Comparison of ENCODE assay signal across 1 cellular context in the genomic region with DNA sequence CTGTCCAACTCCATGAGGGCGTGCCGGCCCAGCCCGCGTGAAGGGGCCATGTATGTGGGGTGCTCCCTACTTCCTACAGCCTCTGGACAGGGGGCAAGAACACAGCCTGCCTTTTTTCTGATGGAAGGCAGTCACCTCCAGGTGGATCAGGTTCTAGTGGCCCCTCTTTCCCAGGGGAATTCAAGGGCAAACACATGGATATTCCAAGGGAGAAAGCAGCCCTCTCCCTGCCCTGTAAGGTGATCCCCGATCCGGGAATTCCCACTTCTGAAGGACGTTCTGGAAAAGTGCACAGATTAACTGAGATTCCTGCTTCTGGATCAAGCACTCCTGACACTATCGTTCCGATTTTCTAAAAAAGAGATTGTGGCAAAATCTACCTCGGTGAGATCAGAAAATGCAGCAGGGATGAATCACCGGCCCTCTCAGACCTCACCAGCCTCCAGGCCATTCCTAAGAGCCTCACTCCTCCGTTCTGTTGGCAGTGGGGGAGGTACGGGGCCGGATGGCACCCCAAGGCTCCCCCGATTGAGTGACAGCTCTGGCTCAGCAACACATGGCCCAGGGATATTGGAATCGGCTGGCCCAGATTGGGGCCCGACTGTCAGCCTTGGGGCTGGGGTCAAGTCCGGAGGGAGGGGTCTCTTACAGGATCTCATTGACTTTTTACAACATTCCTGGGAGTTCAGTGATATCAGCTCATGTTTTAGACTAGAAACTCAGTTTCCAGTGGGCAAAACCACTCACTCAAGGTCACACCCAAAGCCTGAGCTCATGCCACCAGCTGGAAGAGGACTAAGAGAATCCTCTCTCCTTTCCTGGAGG.
TF ChIP-seq lines count a peak whose summit lies in the region.

No MANE protein-coding gene starts in this region.

TF ChIP-seq in HepG2, 621 proteins besides CTCF, POLR2A, EP300 and RAD21 (continued from another document and continues in another):
- TF ChIP-seq, protein P1, sequence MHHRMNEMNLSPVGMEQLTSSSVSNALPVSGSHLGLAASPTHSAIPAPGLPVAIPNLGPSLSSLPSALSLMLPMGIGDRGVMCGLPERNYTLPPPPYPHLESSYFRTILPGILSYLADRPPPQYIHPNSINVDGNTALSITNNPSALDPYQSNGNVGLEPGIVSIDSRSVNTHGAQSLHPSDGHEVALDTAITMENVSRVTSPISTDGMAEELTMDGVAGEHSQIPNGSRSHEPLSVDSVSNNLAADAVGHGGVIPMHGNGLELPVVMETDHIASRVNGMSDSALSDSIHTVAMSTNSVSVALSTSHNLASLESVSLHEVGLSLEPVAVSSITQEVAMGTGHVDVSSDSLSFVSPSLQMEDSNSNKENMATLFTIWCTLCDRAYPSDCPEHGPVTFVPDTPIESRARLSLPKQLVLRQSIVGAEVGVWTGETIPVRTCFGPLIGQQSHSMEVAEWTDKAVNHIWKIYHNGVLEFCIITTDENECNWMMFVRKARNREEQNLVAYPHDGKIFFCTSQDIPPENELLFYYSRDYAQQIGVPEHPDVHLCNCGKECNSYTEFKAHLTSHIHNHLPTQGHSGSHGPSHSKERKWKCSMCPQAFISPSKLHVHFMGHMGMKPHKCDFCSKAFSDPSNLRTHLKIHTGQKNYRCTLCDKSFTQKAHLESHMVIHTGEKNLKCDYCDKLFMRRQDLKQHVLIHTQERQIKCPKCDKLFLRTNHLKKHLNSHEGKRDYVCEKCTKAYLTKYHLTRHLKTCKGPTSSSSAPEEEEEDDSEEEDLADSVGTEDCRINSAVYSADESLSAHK (CRISPR knock-in tag; IDR thresholded peaks at IDR 0.05; ENCODE audit: borderline replicate concordance): no peak
- TF ChIP-seq ATAD3A (CRISPR knock-in tag; IDR thresholded peaks at IDR 0.05): no peak
- no peak for TF ChIP-seq STAG1 (CRISPR knock-in tag; IDR thresholded peaks at IDR 0.05)
- TF ChIP-seq ADNP (CRISPR knock-in tag; IDR thresholded peaks at IDR 0.05): no peak
- TF ChIP-seq FIP1L1 (IDR thresholded peaks at IDR 0.05; ENCODE audit: borderline replicate concordance, insufficient read depth, low read depth, low read length): no peak
- TF ChIP-seq WIZ (CRISPR knock-in tag; IDR thresholded peaks at IDR 0.05): no peak
- TF ChIP-seq, protein P2, sequence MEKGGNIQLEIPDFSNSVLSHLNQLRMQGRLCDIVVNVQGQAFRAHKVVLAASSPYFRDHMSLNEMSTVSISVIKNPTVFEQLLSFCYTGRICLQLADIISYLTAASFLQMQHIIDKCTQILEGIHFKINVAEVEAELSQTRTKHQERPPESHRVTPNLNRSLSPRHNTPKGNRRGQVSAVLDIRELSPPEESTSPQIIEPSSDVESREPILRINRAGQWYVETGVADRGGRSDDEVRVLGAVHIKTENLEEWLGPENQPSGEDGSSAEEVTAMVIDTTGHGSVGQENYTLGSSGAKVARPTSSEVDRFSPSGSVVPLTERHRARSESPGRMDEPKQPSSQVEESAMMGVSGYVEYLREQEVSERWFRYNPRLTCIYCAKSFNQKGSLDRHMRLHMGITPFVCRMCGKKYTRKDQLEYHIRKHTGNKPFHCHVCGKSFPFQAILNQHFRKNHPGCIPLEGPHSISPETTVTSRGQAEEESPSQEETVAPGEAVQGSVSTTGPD (CRISPR knock-in tag; IDR thresholded peaks at IDR 0.05): no peak
- no peak for TF ChIP-seq ZIK1 (CRISPR knock-in tag; IDR thresholded peaks at IDR 0.05; ENCODE audit: borderline replicate concordance, low read depth)
- TF ChIP-seq, protein P3, sequence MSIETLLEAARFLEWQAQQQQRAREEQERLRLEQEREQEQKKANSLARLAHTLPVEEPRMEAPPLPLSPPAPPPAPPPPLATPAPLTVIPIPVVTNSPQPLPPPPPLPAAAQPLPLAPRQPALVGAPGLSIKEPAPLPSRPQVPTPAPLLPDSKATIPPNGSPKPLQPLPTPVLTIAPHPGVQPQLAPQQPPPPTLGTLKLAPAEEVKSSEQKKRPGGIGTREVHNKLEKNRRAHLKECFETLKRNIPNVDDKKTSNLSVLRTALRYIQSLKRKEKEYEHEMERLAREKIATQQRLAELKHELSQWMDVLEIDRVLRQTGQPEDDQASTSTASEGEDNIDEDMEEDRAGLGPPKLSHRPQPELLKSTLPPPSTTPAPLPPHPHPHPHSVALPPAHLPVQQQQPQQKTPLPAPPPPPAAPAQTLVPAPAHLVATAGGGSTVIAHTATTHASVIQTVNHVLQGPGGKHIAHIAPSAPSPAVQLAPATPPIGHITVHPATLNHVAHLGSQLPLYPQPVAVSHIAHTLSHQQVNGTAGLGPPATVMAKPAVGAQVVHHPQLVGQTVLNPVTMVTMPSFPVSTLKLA (IDR thresholded peaks at IDR 0.05): no peak
- no peak for TF ChIP-seq FOXO1 (CRISPR knock-in tag; IDR thresholded peaks at IDR 0.05)
- TF ChIP-seq KLF11 (CRISPR knock-in tag; IDR thresholded peaks at IDR 0.05): 0 out of 2 replicates have a peak, but pooled peaks have one; percentile 53
- no peak for TF ChIP-seq ZNF777 (CRISPR knock-in tag; IDR thresholded peaks at IDR 0.05)
- TF ChIP-seq, protein P4, sequence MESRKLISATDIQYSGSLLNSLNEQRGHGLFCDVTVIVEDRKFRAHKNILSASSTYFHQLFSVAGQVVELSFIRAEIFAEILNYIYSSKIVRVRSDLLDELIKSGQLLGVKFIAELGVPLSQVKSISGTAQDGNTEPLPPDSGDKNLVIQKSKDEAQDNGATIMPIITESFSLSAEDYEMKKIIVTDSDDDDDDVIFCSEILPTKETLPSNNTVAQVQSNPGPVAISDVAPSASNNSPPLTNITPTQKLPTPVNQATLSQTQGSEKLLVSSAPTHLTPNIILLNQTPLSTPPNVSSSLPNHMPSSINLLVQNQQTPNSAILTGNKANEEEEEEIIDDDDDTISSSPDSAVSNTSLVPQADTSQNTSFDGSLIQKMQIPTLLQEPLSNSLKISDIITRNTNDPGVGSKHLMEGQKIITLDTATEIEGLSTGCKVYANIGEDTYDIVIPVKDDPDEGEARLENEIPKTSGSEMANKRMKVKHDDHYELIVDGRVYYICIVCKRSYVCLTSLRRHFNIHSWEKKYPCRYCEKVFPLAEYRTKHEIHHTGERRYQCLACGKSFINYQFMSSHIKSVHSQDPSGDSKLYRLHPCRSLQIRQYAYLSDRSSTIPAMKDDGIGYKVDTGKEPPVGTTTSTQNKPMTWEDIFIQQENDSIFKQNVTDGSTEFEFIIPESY (CRISPR knock-in tag; IDR thresholded peaks at IDR 0.05): no peak
- TF ChIP-seq ELF3 (CRISPR knock-in tag; IDR thresholded peaks at IDR 0.05): 0 out of 2 replicates have a peak, but pooled peaks have one; percentile 10
- TF ChIP-seq MIER2 (CRISPR knock-in tag; IDR thresholded peaks at IDR 0.05): no peak
- TF ChIP-seq HOXA9 (CRISPR knock-in tag; IDR thresholded peaks at IDR 0.05; ENCODE audit: borderline replicate concordance): no peak
- no peak for TF ChIP-seq IRF2 (CRISPR knock-in tag; IDR thresholded peaks at IDR 0.05)
- no peak for TF ChIP-seq SOX6 (IDR thresholded peaks at IDR 0.05)
- TF ChIP-seq SOX6 (CRISPR knock-in tag; IDR thresholded peaks at IDR 0.05): no peak
- no peak for TF ChIP-seq DNMT3B (CRISPR knock-in tag; conservative IDR thresholded peaks at IDR 0.05)
- TF ChIP-seq ZNF883 (CRISPR knock-in tag; IDR thresholded peaks at IDR 0.05; ENCODE audit: not compliant biosample characterization): no peak
- TF ChIP-seq, protein P5, sequence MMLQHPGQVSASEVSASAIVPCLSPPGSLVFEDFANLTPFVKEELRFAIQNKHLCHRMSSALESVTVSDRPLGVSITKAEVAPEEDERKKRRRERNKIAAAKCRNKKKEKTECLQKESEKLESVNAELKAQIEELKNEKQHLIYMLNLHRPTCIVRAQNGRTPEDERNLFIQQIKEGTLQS (CRISPR knock-in tag; IDR thresholded peaks at IDR 0.05): no peak
- 0 out of 2 replicates have a peak, but pooled peaks have one; percentile 18 for TF ChIP-seq BHLHE40 (IDR thresholded peaks at IDR 0.05; ENCODE audit: low read length)
- TF ChIP-seq ZBTB1 (CRISPR knock-in tag; IDR thresholded peaks at IDR 0.05; ENCODE audit: borderline replicate concordance): no peak
- no peak for TF ChIP-seq CCDC6 (CRISPR knock-in tag; IDR thresholded peaks at IDR 0.05)
- TF ChIP-seq, protein P6, sequence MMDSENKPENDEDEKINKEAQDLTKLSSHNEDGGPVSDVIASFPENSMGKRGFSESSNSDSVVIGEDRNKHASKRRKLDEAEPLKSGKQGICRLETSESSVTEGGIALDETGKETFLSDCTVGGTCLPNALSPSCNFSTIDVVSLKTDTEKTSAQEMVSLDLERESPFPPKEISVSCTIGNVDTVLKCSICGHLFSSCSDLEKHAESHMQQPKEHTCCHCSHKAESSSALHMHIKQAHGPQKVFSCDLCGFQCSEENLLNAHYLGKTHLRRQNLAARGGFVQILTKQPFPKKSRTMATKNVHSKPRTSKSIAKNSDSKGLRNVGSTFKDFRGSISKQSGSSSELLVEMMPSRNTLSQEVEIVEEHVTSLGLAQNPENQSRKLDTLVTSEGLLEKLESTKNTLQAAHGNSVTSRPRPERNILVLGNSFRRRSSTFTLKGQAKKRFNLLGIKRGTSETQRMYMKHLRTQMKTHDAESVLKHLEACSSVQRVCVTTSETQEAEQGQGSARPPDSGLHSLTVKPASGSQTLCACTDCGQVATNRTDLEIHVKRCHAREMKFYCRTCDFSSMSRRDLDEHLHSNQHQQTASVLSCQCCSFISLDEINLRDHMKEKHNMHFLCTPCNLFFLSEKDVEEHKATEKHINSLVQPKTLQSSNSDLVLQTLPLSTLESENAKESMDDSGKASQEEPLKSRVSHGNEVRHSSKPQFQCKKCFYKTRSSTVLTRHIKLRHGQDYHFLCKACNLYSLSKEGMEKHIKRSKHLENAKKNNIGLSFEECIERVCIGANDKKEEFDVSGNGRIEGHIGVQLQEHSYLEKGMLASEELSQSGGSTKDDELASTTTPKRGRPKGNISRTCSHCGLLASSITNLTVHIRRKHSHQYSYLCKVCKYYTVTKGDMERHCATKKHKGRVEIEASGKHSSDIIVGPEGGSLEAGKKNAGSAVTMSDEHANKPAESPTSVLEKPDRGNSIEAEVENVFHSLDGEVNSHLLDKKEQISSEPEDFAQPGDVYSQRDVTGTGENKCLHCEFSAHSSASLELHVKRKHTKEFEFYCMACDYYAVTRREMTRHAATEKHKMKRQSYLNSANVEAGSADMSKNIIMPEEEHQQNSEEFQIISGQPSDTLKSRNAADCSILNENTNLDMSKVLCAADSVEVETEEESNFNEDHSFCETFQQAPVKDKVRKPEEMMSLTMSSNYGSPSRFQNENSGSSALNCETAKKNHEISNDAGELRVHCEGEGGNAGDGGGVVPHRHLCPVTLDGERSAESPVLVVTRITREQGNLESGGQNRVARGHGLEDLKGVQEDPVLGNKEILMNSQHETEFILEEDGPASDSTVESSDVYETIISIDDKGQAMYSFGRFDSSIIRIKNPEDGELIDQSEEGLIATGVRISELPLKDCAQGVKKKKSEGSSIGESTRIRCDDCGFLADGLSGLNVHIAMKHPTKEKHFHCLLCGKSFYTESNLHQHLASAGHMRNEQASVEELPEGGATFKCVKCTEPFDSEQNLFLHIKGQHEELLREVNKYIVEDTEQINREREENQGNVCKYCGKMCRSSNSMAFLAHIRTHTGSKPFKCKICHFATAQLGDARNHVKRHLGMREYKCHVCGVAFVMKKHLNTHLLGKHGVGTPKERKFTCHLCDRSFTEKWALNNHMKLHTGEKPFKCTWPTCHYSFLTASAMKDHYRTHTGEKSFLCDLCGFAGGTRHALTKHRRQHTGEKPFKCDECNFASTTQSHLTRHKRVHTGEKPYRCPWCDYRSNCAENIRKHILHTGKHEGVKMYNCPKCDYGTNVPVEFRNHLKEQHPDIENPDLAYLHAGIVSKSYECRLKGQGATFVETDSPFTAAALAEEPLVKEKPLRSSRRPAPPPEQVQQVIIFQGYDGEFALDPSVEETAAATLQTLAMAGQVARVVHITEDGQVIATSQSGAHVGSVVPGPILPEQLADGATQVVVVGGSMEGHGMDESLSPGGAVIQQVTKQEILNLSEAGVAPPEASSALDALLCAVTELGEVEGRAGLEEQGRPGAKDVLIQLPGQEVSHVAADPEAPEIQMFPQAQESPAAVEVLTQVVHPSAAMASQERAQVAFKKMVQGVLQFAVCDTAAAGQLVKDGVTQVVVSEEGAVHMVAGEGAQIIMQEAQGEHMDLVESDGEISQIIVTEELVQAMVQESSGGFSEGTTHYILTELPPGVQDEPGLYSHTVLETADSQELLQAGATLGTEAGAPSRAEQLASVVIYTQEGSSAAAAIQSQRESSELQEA (CRISPR knock-in tag; IDR thresholded peaks at IDR 0.05; ENCODE audit: not compliant biosample characterization): peak; percentile 90
- TF ChIP-seq BORCS8-MEF2B (CRISPR knock-in tag; IDR thresholded peaks at IDR 0.05): no peak
- TF ChIP-seq, protein P7, sequence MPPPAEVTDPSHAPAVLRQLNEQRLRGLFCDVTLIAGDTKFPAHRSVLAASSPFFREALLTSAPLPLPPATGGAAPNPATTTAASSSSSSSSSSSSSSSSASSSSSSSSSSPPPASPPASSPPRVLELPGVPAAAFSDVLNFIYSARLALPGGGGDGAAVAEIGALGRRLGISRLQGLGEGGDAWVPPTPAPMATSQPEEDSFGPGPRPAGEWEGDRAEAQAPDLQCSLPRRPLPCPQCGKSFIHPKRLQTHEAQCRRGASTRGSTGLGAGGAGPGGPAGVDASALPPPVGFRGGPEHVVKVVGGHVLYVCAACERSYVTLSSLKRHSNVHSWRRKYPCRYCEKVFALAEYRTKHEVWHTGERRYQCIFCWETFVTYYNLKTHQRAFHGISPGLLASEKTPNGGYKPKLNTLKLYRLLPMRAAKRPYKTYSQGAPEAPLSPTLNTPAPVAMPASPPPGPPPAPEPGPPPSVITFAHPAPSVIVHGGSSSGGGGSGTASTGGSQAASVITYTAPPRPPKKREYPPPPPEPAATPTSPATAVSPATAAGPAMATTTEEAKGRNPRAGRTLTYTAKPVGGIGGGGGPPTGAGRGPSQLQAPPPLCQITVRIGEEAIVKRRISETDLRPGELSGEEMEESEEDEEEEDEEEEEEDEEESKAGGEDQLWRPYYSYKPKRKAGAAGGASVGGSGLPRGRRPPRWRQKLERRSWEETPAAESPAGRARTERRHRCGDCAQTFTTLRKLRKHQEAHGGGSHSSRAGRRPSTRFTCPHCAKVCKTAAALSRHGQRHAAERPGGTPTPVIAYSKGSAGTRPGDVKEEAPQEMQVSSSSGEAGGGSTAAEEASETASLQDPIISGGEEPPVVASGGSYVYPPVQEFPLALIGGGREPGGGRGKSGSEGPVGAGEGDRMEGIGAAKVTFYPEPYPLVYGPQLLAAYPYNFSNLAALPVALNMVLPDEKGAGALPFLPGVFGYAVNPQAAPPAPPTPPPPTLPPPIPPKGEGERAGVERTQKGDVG (CRISPR knock-in tag; IDR thresholded peaks at IDR 0.05; ENCODE audit: borderline replicate concordance): no peak
- no peak for TF ChIP-seq ZNF260 (CRISPR knock-in tag; IDR thresholded peaks at IDR 0.05; ENCODE audit: borderline replicate concordance, low read depth)
- no peak for TF ChIP-seq ZFP62 (CRISPR knock-in tag; IDR thresholded peaks at IDR 0.05)
- no peak for TF ChIP-seq ZZZ3 (CRISPR knock-in tag; IDR thresholded peaks at IDR 0.05; ENCODE audit: borderline replicate concordance)
- TF ChIP-seq ZNF724P (CRISPR knock-in tag; IDR thresholded peaks at IDR 0.05; ENCODE audit: borderline replicate concordance): no peak
- TF ChIP-seq ZKSCAN8 (CRISPR knock-in tag; IDR thresholded peaks at IDR 0.05; ENCODE audit: borderline replicate concordance): no peak
- no peak; the same call in 1 of the 2 replicates for TF ChIP-seq ZNF615 (CRISPR knock-in tag; IDR thresholded peaks at IDR 0.05; ENCODE audit: borderline replicate concordance)
- no peak; the same call in 1 of the 2 replicates for TF ChIP-seq NFKB2 (CRISPR knock-in tag; IDR thresholded peaks at IDR 0.05; ENCODE audit: borderline replicate concordance)
- no peak for TF ChIP-seq RFXANK (CRISPR knock-in tag; IDR thresholded peaks at IDR 0.05)
- no peak for TF ChIP-seq SRSF4 (IDR thresholded peaks at IDR 0.05; ENCODE audit: low read depth, low read length, poor library complexity, severe bottlenecking)
